ENCODE assay signal across 22 cellular contexts in the genomic region with DNA sequence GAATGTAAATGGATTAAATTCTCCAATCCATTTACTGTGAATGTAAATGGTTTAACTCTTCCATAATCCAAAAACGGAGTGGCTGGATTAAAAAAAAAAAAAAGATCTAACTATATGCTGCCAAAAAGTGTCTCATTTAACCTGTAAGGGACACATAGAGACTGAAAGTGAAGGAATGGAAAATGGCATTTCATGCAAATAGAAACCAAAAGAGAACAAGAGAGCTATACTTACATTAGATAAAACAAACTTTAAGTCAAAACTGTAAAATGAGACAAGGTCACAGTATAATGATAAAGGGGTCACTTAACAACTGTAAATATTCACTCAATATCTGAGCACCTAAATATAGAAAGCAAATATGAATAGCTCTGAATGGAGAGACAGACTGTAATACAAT. TPM values are rescaled to one million over a fixed set of nuclear protein-coding genes. Genes with fewer than 3 reads are reported as not detected.
DNase-seq lines count a peak whose midpoint lies in the region; ATAC-seq and TF ChIP-seq lines count a peak whose summit lies in the region.
"Had no signal": no experiment of that assay in that cellular context is flagged by ENCODE, and none has a peak within 500 bp of the region (broad histone marks: within the 10 kb centered on the region; RNA-seq: fewer than 3 reads in every experiment).

No MANE protein-coding gene starts in this region.

- no peak overlapping the region for H3K27ac ChIP-seq in CD4-positive, alpha-beta T cell (ENCODE audit: low read depth, low read length)
- no peak overlapping the region for H3K27ac ChIP-seq in MM.1S (ENCODE audit: low read length)
- H3K27ac ChIP-seq: GM23248 had no signal

- 0 out of 2 replicates have a peak, but pooled peaks cover 7% of the 10 kb centered on the region for H3K4me1 ChIP-seq in MM.1S (ENCODE audit: low read length)
- H3K4me1 ChIP-seq: BE2C, Caco-2 had no signal

- H3K36me3 Mint-ChIP-seq in activated CD8-positive, alpha-beta T cell treated with anti-CD3 and anti-CD28 coated beads for 36 hours (ENCODE audit: low read depth) = peaks cover 83% of the 10 kb centered on the region
- peaks cover 85% of the 10 kb centered on the region for H3K36me3 Mint-ChIP-seq in activated CD8-positive, alpha-beta T cell treated with anti-CD3 and anti-CD28 coated beads, Interleukin-2, amount 10 ng/mL, durations not matched to agents 7 days and 5 days (ENCODE audit: low read depth)
- peaks cover 95% of the 10 kb centered on the region for H3K36me3 Mint-ChIP-seq in CD4-positive, alpha-beta T cell (ENCODE audit: low read depth)
- H3K36me3 Mint-ChIP-seq in activated naive CD8-positive, alpha-beta T cell treated with anti-CD3 and anti-CD28 coated beads for 36 hours = peaks cover 85% of the 10 kb centered on the region

- H3K4me2 ChIP-seq in MM.1S (ENCODE audit: low read depth, low read length) = no peak overlapping the region

- H3K4me3 ChIP-seq in MM.1S (ENCODE audit: low read length) = no peak overlapping the region
- H3K4me3 ChIP-seq: GM12878, GM23248 had no signal

- peaks cover 14% of the 10 kb centered on the region; the same call in 1 of the 2 replicates for H3K36me3 ChIP-seq in MM.1S (replicated peaks; ENCODE audit: insufficient read depth, low read length)

- H3K27me3 ChIP-seq in CD4-positive, alpha-beta T cell (ENCODE audit: control insufficient read depth, insufficient read depth, low read length) = no peaks in the 10 kb centered on the region
- no peaks in the 10 kb centered on the region for H3K27me3 ChIP-seq in MM.1S (replicated peaks; ENCODE audit: insufficient read depth, low read length)
- H3K27me3 ChIP-seq: BE2C had no signal

- peaks cover 25% of the 10 kb centered on the region for H3K9me3 Mint-ChIP-seq in activated CD8-positive, alpha-beta T cell treated with anti-CD3 and anti-CD28 coated beads for 36 hours
- H3K9me3 Mint-ChIP-seq in activated CD8-positive, alpha-beta T cell treated with anti-CD3 and anti-CD28 coated beads, Interleukin-2, amount 10 ng/mL, durations not matched to agents 7 days and 5 days (ENCODE audit: insufficient read depth) = peaks cover 32% of the 10 kb centered on the region
- H3K9me3 Mint-ChIP-seq in CD4-positive, alpha-beta T cell = peaks cover 24% of the 10 kb centered on the region
- peaks cover 44% of the 10 kb centered on the region for H3K9me3 Mint-ChIP-seq in activated naive CD8-positive, alpha-beta T cell treated with anti-CD3 and anti-CD28 coated beads for 36 hours

- 0 out of 2 replicates have a peak, but pooled peaks cover 3% of the 10 kb centered on the region for H3F3A ChIP-seq in MM.1S (ENCODE audit: insufficient read depth, low read length)

- no peaks in the 10 kb centered on the region for H3K27me3 Mint-ChIP-seq in activated CD8-positive, alpha-beta T cell treated with anti-CD3 and anti-CD28 coated beads for 36 hours
- no peaks in the 10 kb centered on the region for H3K27me3 Mint-ChIP-seq in activated CD8-positive, alpha-beta T cell treated with anti-CD3 and anti-CD28 coated beads, Interleukin-2, amount 10 ng/mL, durations not matched to agents 7 days and 5 days (ENCODE audit: low read depth)
- H3K27me3 Mint-ChIP-seq in CD4-positive, alpha-beta T cell = no peaks in the 10 kb centered on the region
- no peaks in the 10 kb centered on the region for H3K27me3 Mint-ChIP-seq in activated naive CD8-positive, alpha-beta T cell treated with anti-CD3 and anti-CD28 coated beads for 36 hours

- peak overlapping the region; percentile 30 for H3K27ac Mint-ChIP-seq in activated CD8-positive, alpha-beta T cell treated with anti-CD3 and anti-CD28 coated beads for 36 hours
- H3K27ac Mint-ChIP-seq in activated CD8-positive, alpha-beta T cell treated with anti-CD3 and anti-CD28 coated beads, Interleukin-2, amount 10 ng/mL, durations not matched to agents 7 days and 5 days = no peak overlapping the region
- H3K27ac Mint-ChIP-seq in CD4-positive, alpha-beta T cell = peak overlapping the region; percentile 73
- H3K27ac Mint-ChIP-seq in activated naive CD8-positive, alpha-beta T cell treated with anti-CD3 and anti-CD28 coated beads for 36 hours = peak overlapping the region; percentile 84
- H3K27ac Mint-ChIP-seq: H9, HFFc6 had no signal

- no peaks in the 10 kb centered on the region for H3K79me2 ChIP-seq in MM.1S (ENCODE audit: low read length)

- H4K20me1 ChIP-seq in MM.1S (ENCODE audit: insufficient read depth, low read length) = no peaks in the 10 kb centered on the region

- POLR2A ChIA-PET in activated CD8-positive, alpha-beta T cell treated with anti-CD3 and anti-CD28 coated beads for 36 hours (lab: Charles Lee) = interaction anchor here (1.4 to 2.5 kb wide), 4 partner anchors 13 to 36 kb away, joined by 4 to 11 read pairs (median 6); no protein-coding TSS in a partner anchor
- POLR2A ChIA-PET in activated CD8-positive, alpha-beta T cell treated with anti-CD3 and anti-CD28 coated beads, Interleukin-2, amount 10 ng/mL, durations not matched to agents 7 days and 5 days (lab: Charles Lee) = interaction anchor here (1.0 kb wide), 1 partner anchor 29 kb away, joined by 3 read pairs; no protein-coding TSS in a partner anchor
- POLR2A ChIA-PET in CD4-positive, alpha-beta T cell (lab: Charles Lee) = interaction anchor here (0.6 to 1.9 kb wide), 6 partner anchors 16 to 761 kb away, joined by 3 to 10 read pairs (median 6); no protein-coding TSS in a partner anchor

- ATAC-seq in activated CD8-positive, alpha-beta T cell treated with anti-CD3 and anti-CD28 coated beads for 36 hours = peak; percentile 73
- no peak for ATAC-seq in activated CD8-positive, alpha-beta T cell treated with anti-CD3 and anti-CD28 coated beads, Interleukin-2, amount 10 ng/mL, durations not matched to agents 7 days and 5 days
- ATAC-seq in CD4-positive, alpha-beta T cell (ENCODE audit: poor library complexity) = no peak
- ATAC-seq: GM12878, Panc1 had no signal

- CTCF ChIA-PET in activated CD8-positive, alpha-beta T cell treated with anti-CD3 and anti-CD28 coated beads for 36 hours (lab: Charles Lee) = interaction anchor here (1.0 to 3.0 kb wide), 5 partner anchors 14 to 38 kb away, joined by 3 to 13 read pairs (median 3); no protein-coding TSS in a partner anchor
- CTCF ChIA-PET in activated CD8-positive, alpha-beta T cell treated with anti-CD3 and anti-CD28 coated beads, Interleukin-2, amount 10 ng/mL, durations not matched to agents 7 days and 5 days (lab: Charles Lee) = interaction anchor here (0.7 to 1.3 kb wide), 3 partner anchors 23 to 386 kb away, joined by 3 to 5 read pairs (median 3); no protein-coding TSS in a partner anchor
- CTCF ChIA-PET in CD4-positive, alpha-beta T cell (lab: Charles Lee) = interaction anchor here (0.6 to 2.1 kb wide), 6 partner anchors 8 to 183 kb away, joined by 3 to 7 read pairs (median 4); no protein-coding TSS in a partner anchor

- no peak for DNase-seq in activated CD8-positive, alpha-beta T cell treated with anti-CD3 and anti-CD28 coated beads for 36 hours
- DNase-seq in activated CD8-positive, alpha-beta T cell treated with anti-CD3 and anti-CD28 coated beads, Interleukin-2, amount 10 ng/mL, durations not matched to agents 7 days and 5 days = no peak
- DNase-seq in CD4-positive, alpha-beta T cell = no peak
- DNase-seq in MM.1S = peak; percentile 25
- no peak for DNase-seq in activated naive CD8-positive, alpha-beta T cell treated with anti-CD3 and anti-CD28 coated beads for 36 hours
- DNase-seq in DMS114 treated with DMSO at 0.1 percent for 48 hours (lab: John Stamatoyannopoulos, UW; ENCODE audit: unreplicated experiment) = no peak
- DNase-seq in COR-L47 (lab: John Stamatoyannopoulos, UW) = no peak
- no peak for DNase-seq in NCI-H1048 (lab: John Stamatoyannopoulos, UW)
- DNase-seq: BE2C, Caco-2, DMS 273 treated with DMSO at 0.1 percent for 48 hours, DND-41, GM23248, H9, HFFc6, Kasumi-1, NCI-H1417 treated with DMSO at 0.1 percent for 48 hours, NCI-H187, NCI-H2107, NCI-H69 had no signal

- intact Hi-C loops in activated CD8-positive, alpha-beta T cell treated with anti-CD3 and anti-CD28 coated beads for 36 hours (cut with micrococcal nuclease) = no loop called here
- intact Hi-C loops in CD4-positive, alpha-beta T cell (cut with DNase I, micrococcal nuclease) = no loop called here

- TF ChIP-seq CTCF in activated CD8-positive, alpha-beta T cell treated with anti-CD3 and anti-CD28 coated beads for 36 hours (IDR thresholded peaks at IDR 0.05) = no peak
- TF ChIP-seq CTCF in CD4-positive, alpha-beta T cell (IDR thresholded peaks at IDR 0.05) = no peak
- TF ChIP-seq CTCF in MM.1S (IDR thresholded peaks at IDR 0.05; ENCODE audit: low read length) = no peak

- no peak overlapping the region for H3K9ac ChIP-seq in MM.1S (ENCODE audit: low read length)
- H3K9ac ChIP-seq: GM23248 had no signal

- H3K9me3 ChIP-seq in CD4-positive, alpha-beta T cell (ENCODE audit: control insufficient read depth, low read length) = peaks cover 43% of the 10 kb centered on the region
- no peaks in the 10 kb centered on the region for H3K9me3 ChIP-seq in MM.1S (replicated peaks; ENCODE audit: insufficient read depth, low read length)
- H3K9me3 ChIP-seq: BE2C had no signal

- no peak overlapping the region for H2AFZ ChIP-seq in MM.1S (ENCODE audit: low read length)
- H2AFZ ChIP-seq: GM23248 had no signal

- H3K9me2 ChIP-seq in MM.1S (replicated peaks; ENCODE audit: insufficient read depth, low read length) = no peaks in the 10 kb centered on the region

- peaks cover 20% of the 10 kb centered on the region for H3K4me1 Mint-ChIP-seq in activated CD8-positive, alpha-beta T cell treated with anti-CD3 and anti-CD28 coated beads for 36 hours (ENCODE audit: low read depth)
- peaks cover 5% of the 10 kb centered on the region for H3K4me1 Mint-ChIP-seq in activated CD8-positive, alpha-beta T cell treated with anti-CD3 and anti-CD28 coated beads, Interleukin-2, amount 10 ng/mL, durations not matched to agents 7 days and 5 days (ENCODE audit: low read depth)
- H3K4me1 Mint-ChIP-seq in CD4-positive, alpha-beta T cell (ENCODE audit: low read depth) = peaks cover 40% of the 10 kb centered on the region
- peaks cover 12% of the 10 kb centered on the region for H3K4me1 Mint-ChIP-seq in activated naive CD8-positive, alpha-beta T cell treated with anti-CD3 and anti-CD28 coated beads for 36 hours
- H3K4me1 Mint-ChIP-seq: H9 had no signal

- H3K4me3 Mint-ChIP-seq in activated CD8-positive, alpha-beta T cell treated with anti-CD3 and anti-CD28 coated beads for 36 hours = no peak overlapping the region
- no peak overlapping the region for H3K4me3 Mint-ChIP-seq in activated CD8-positive, alpha-beta T cell treated with anti-CD3 and anti-CD28 coated beads, Interleukin-2, amount 10 ng/mL, durations not matched to agents 7 days and 5 days
- no peak overlapping the region for H3K4me3 Mint-ChIP-seq in CD4-positive, alpha-beta T cell
- peak overlapping the region; percentile 15 for H3K4me3 Mint-ChIP-seq in activated naive CD8-positive, alpha-beta T cell treated with anti-CD3 and anti-CD28 coated beads for 36 hours
- H3K4me3 Mint-ChIP-seq: H9, HFFc6 had no signal

RNA-seq across cellular contexts. Expression of a gene that starts 36.6 kb away (rescaled TPM):
- total RNA-seq in activated CD8-positive, alpha-beta T cell treated with anti-CD3 and anti-CD28 coated beads for 36 hours = 10 to 100 TPM; 34.7 to 37.6 TPM
- total RNA-seq in activated CD8-positive, alpha-beta T cell treated with anti-CD3 and anti-CD28 coated beads, Interleukin-2, amount 10 ng/mL, durations not matched to agents 7 days and 5 days = 10 to 100 TPM; 39.1 to 44.6 TPM
- total RNA-seq in CD4-positive, alpha-beta T cell = 100 to 1,000 TPM; 104 to 113 TPM
- 10 to 100 TPM; 31.6 to 34.7 TPM for total RNA-seq in activated naive CD8-positive, alpha-beta T cell treated with anti-CD3 and anti-CD28 coated beads for 36 hours

RNA-seq across cellular contexts. Expression of a gene that starts 40.6 kb away (rescaled TPM):
- total RNA-seq in activated CD8-positive, alpha-beta T cell treated with anti-CD3 and anti-CD28 coated beads for 36 hours = 10 to 100 TPM; 66.9 to 67.9 TPM
- total RNA-seq in activated CD8-positive, alpha-beta T cell treated with anti-CD3 and anti-CD28 coated beads, Interleukin-2, amount 10 ng/mL, durations not matched to agents 7 days and 5 days = 10 to 100 TPM; 43.8 to 49.9 TPM
- 100 to 1,000 TPM; 239 to 242 TPM for total RNA-seq in CD4-positive, alpha-beta T cell
- 10 to 100 TPM; 94.3 to 95.8 TPM for total RNA-seq in activated naive CD8-positive, alpha-beta T cell treated with anti-CD3 and anti-CD28 coated beads for 36 hours
